12 cellular contexts compared by ENCODE assay signal in genomic region chr16:22092143-22092933, GRCh38. TPM values are rescaled to one million over a fixed set of nuclear protein-coding genes. Genes with fewer than 3 reads are reported as not detected.
DNase-seq lines count a peak whose midpoint lies in the region; ATAC-seq and TF ChIP-seq lines count a peak whose summit lies in the region.
"Had no signal": no experiment of that assay in that cellular context is flagged by ENCODE, and none has a peak within 500 bp of the region (broad histone marks: within the 10 kb centered on the region; RNA-seq: fewer than 3 reads in every experiment).

Gene VWA3A (plus strand): TSS chr16:22092541. CDS start chr16:22092638, 97 bp downstream.

- H3K9me3 Mint-ChIP-seq in glutamatergic neuron (ENCODE audit: unreplicated experiment): no peaks in the 10 kb centered on the region
- H3K9me3 Mint-ChIP-seq: effector memory CD8-positive, alpha-beta T cell had no signal

- H3K27me3 ChIP-seq in osteoblast (ENCODE audit: insufficient read depth, low read length): peaks cover under 1% of the 10 kb centered on the region
- H3K27me3 ChIP-seq: transverse colon had no signal

- no peaks in the 10 kb centered on the region for H3K79me2 ChIP-seq in osteoblast (ENCODE audit: insufficient read depth, low read length)

- H2AFZ ChIP-seq in osteoblast (ENCODE audit: low read length): no peak within 1 kb of the TSS

- H3K27ac Mint-ChIP-seq in glutamatergic neuron (ENCODE audit: unreplicated experiment) (no peak within 1 kb of the TSS), T-helper 17 cell (no peak within 1 kb of the TSS)

- H4K20me1 ChIP-seq in osteoblast (ENCODE audit: insufficient read depth, low read length): no peaks in the 10 kb centered on the region

- H3K9me3 ChIP-seq in osteoblast (ENCODE audit: low read depth, low read length) (no peaks in the 10 kb centered on the region), T-helper 17 cell (ENCODE audit: control insufficient read depth, low read length, poor library complexity, severe bottlenecking) (no peaks in the 10 kb centered on the region)
- H3K9me3 ChIP-seq: transverse colon had no signal

- H3K27ac ChIP-seq in VCaP (peak within 1 kb of the TSS; percentile 52), osteoblast (ENCODE audit: low read depth, low read length) (peak within 1 kb of the TSS; percentile 43)
- H3K27ac ChIP-seq: transverse colon had no signal

- H3K36me3 Mint-ChIP-seq in glutamatergic neuron (ENCODE audit: unreplicated experiment): no peaks in the 10 kb centered on the region
- H3K36me3 Mint-ChIP-seq in T-helper 17 cell (ENCODE audit: low read depth): peaks cover 3% of the 10 kb centered on the region

- H3K27me3 Mint-ChIP-seq in glutamatergic neuron (ENCODE audit: unreplicated experiment) (no peaks in the 10 kb centered on the region), T-helper 17 cell (peaks cover 19% of the 10 kb centered on the region)

- peaks cover 9% of the 10 kb centered on the region for H3K4me1 ChIP-seq in osteoblast (ENCODE audit: insufficient read depth, low read length)
- H3K4me1 ChIP-seq: transverse colon had no signal

- no peaks in the 10 kb centered on the region for H3K36me3 ChIP-seq in osteoblast (ENCODE audit: insufficient read depth, low read length)
- H3K36me3 ChIP-seq: transverse colon had no signal

- H3K4me3 Mint-ChIP-seq in glutamatergic neuron (ENCODE audit: unreplicated experiment) (no peak within 1 kb of the TSS), T-helper 17 cell (no peak within 1 kb of the TSS)
- H3K4me3 Mint-ChIP-seq: effector memory CD8-positive, alpha-beta T cell had no signal

- peak within 1 kb of the TSS; percentile 75 for H3K4me2 ChIP-seq in osteoblast (ENCODE audit: insufficient read depth, low read length)

- ATAC-seq in GM18868 (IDR thresholded peaks at IDR 0.05; ENCODE audit: unreplicated experiment): no peak
- no peak for ATAC-seq in T-helper 17 cell
- ATAC-seq in esophagus mucosa: no peak
- no peak for ATAC-seq in GM21786 (IDR thresholded peaks at IDR 0.05; ENCODE audit: unreplicated experiment)
- ATAC-seq: effector memory CD8-positive, alpha-beta T cell had no signal

- peaks cover 12% of the 10 kb centered on the region for H3K4me1 Mint-ChIP-seq in glutamatergic neuron (ENCODE audit: low read depth, unreplicated experiment)
- peaks cover 4% of the 10 kb centered on the region for H3K4me1 Mint-ChIP-seq in T-helper 17 cell

- no peak within 1 kb of the TSS for H3K4me3 ChIP-seq in osteoblast (ENCODE audit: insufficient read depth, low read length)
- H3K4me3 ChIP-seq: transverse colon had no signal

- peak; percentile 14 for DNase-seq in HCEC 1CT
- DNase-seq in glutamatergic neuron: peak; percentile 39
- DNase-seq in osteoblast (ENCODE audit: insufficient read length, low spot score, missing footprints): peak; percentile 52
- DNase-seq in T-helper 17 cell: no peak
- DNase-seq: activated CD4-positive, alpha-beta T cell treated with anti-CD3 and anti-CD28 coated beads, Interleukin-2, amount 50 U/mL, for 48 hours; effector memory CD8-positive, alpha-beta T cell; NCI-H774; transverse colon had no signal

- TF ChIP-seq CTCF in VCaP (conservative IDR thresholded peaks at IDR 0.05) (no peak), glutamatergic neuron (IDR thresholded peaks at IDR 0.05; ENCODE audit: partially characterized antibody, unreplicated experiment) (no peak), osteoblast (IDR thresholded peaks at IDR 0.05; ENCODE audit: extremely low read depth, low read depth, low read length) (no peak)

RNA-seq across cellular contexts. Expression of gene VWA3A, which starts in this region (rescaled TPM):
- total RNA-seq in glutamatergic neuron (ENCODE audit: unreplicated experiment): 0.17 TPM
- total RNA-seq in osteoblast: under 0.01 and 0.36 TPM in 2 replicates
- total RNA-seq in T-helper 17 cell: under 1 TPM; 0.16 to 0.90 TPM
- not detected for total RNA-seq in esophagus mucosa

Comparison
In these comparisons a context has a peak if more than half of its experiments do, and no peak if none do; other contexts are left out.
1. Peak in DNase-seq in glutamatergic neuron; RNA of the gene not detected or under 1 TPM.
2. Peak in DNase-seq, H3K27ac ChIP-seq and H3K4me2 ChIP-seq in osteoblast; RNA of the gene not detected or under 1 TPM.